In genomic region chr16:69406780-69407331, GRCh38 we compare ENCODE assay signal across 1 cellular context.
TF ChIP-seq lines count a peak whose summit lies in the region.

No MANE protein-coding gene starts in this region.

TF ChIP-seq in GM23338, 12 proteins besides CTCF, POLR2A, EP300 and RAD21 (continued from another document):
- no peak for TF ChIP-seq REST (IDR thresholded peaks at IDR 0.05; ENCODE audit: unreplicated experiment)
